ENCODE assay signal across 8 cellular contexts in genomic region chr1:37561794-37562132, GRCh38. TPM values are rescaled to one million over a fixed set of nuclear protein-coding genes. Genes with fewer than 3 reads are reported as not detected.
DNase-seq lines count a peak whose midpoint lies in the region; ATAC-seq and TF ChIP-seq lines count a peak whose summit lies in the region.

No MANE protein-coding gene starts in this region.

- H2BK20ac ChIP-seq in IMR-90 (ENCODE audit: low read depth, low read length), result no peak overlapping the region

- dilution Hi-C loops in IMR-90 (cut with HindIII; ENCODE audit: low sequenced_read_pairs, unreplicated experiment), result no loop called here

- H3K27me3 ChIP-seq in DND-41 (ENCODE audit: insufficient read depth, low read length, poor library complexity) (no peaks in the 10 kb centered on the region), IMR-90 (ENCODE audit: control insufficient read depth, insufficient read depth, low read length) (no peaks in the 10 kb centered on the region)

- H3K27me3 Mint-ChIP-seq in activated CD4-positive, alpha-beta T cell treated with anti-CD3 and anti-CD28 coated beads, Interleukin-2, amount 10 ng/mL, durations not matched to agents 7 days and 5 days, result no peaks in the 10 kb centered on the region

- peaks cover 20% of the 10 kb centered on the region for H3K36me3 ChIP-seq in DND-41 (ENCODE audit: insufficient read depth, low read length)
- peaks cover 22% of the 10 kb centered on the region for H3K36me3 ChIP-seq in IMR-90 (ENCODE audit: control insufficient read depth, insufficient read depth, low read length)

- H3K79me2 ChIP-seq in DND-41 (ENCODE audit: insufficient read depth, low read length), result no peaks in the 10 kb centered on the region

- peaks cover 4% of the 10 kb centered on the region; the same call in 1 of the 2 replicates for H3K9me1 ChIP-seq in IMR-90 (ENCODE audit: insufficient read depth, low read length)

- H2BK5ac ChIP-seq in IMR-90 (ENCODE audit: low read depth, low read length, poor library complexity, severe bottlenecking), result no peak overlapping the region

- peak; percentile 44 for DNase-seq in DND-41
- peak; percentile 22 for DNase-seq in IMR-90
- peak; percentile 39 for DNase-seq in activated CD4-positive, alpha-beta T cell treated with anti-CD3 and anti-CD28 coated beads, Interleukin-2, amount 10 ng/mL, durations not matched to agents 7 days and 5 days
- peak; percentile 43 for DNase-seq in fibroblast of pulmonary artery (ENCODE audit: low read depth)
- peak; percentile 65 for DNase-seq in stimulated activated CD8-positive, alpha-beta memory T cell treated with anti-CD3 and anti-CD28 coated beads, Interleukin-4, amount 100 ng/mL, for 48 hours
- DNase-seq in NCI-H146 (lab: John Stamatoyannopoulos, UW), result no peak

- ATAC-seq in DND-41 (ENCODE audit: insufficient read depth, low read depth) (peak; percentile 80), IMR-90 (ENCODE audit: low read depth) (0 out of 2 replicates have a peak, but pooled peaks have one; percentile 24), GM21786 (IDR thresholded peaks at IDR 0.05; ENCODE audit: unreplicated experiment) (no peak), HG02970 (IDR thresholded peaks at IDR 0.05; ENCODE audit: low FRiP score, unreplicated experiment) (no peak)

- H3K36me3 Mint-ChIP-seq in activated CD4-positive, alpha-beta T cell treated with anti-CD3 and anti-CD28 coated beads, Interleukin-2, amount 10 ng/mL, durations not matched to agents 7 days and 5 days (ENCODE audit: low read depth), result peaks cover 20% of the 10 kb centered on the region

- H3K14ac ChIP-seq in IMR-90 (replicated peaks; ENCODE audit: low read depth, low read length), result no peak overlapping the region

- no TSS peak for BruUV-seq in IMR-90 (replicated peaks; lab: Mats Ljungman, UMichigan)

- no peak overlapping the region for H4K91ac ChIP-seq in IMR-90 (ENCODE audit: insufficient read depth, low read depth, low read length)

- no peak overlapping the region for H3K9ac ChIP-seq in DND-41 (ENCODE audit: low read depth, low read length)
- no peak overlapping the region for H3K9ac ChIP-seq in IMR-90 (ENCODE audit: low read depth, low read length)

- peak overlapping the region; percentile 82 for H3K27ac Mint-ChIP-seq in activated CD4-positive, alpha-beta T cell treated with anti-CD3 and anti-CD28 coated beads, Interleukin-2, amount 10 ng/mL, durations not matched to agents 7 days and 5 days

- in situ Hi-C loops in IMR-90 (cut with MboI; ENCODE audit: low sequenced_read_pairs), result no loop called here

- H2AK5ac ChIP-seq in IMR-90 (ENCODE audit: low read depth, low read length), result 0 out of 2 replicates have a peak overlapping the region, but pooled peaks have one; percentile 13

- TF ChIP-seq RAD21 in IMR-90 (IDR thresholded peaks at IDR 0.05; ENCODE audit: low read length), result peak; percentile 54

- H4K8ac ChIP-seq in IMR-90 (ENCODE audit: low read depth in 2 of 2, low read length in 2 of 2), result no peak overlapping the region

- peaks cover 4 to 13% of the 10 kb centered on the region in 2 experiments; a peak in 1 of 4 replicates for H3K79me1 ChIP-seq in IMR-90 (ENCODE audit: low read depth in 1 of 2, low read length in 2 of 2)

- H3K4me2 ChIP-seq in DND-41 (ENCODE audit: insufficient read depth, low read length) (no peak overlapping the region), IMR-90 (ENCODE audit: low read depth, low read length) (no peak overlapping the region)

- no peak overlapping the region for H3K4me3 Mint-ChIP-seq in activated CD4-positive, alpha-beta T cell treated with anti-CD3 and anti-CD28 coated beads, Interleukin-2, amount 10 ng/mL, durations not matched to agents 7 days and 5 days

- H3K4me1 Mint-ChIP-seq in activated CD4-positive, alpha-beta T cell treated with anti-CD3 and anti-CD28 coated beads, Interleukin-2, amount 10 ng/mL, durations not matched to agents 7 days and 5 days, result peaks cover 14% of the 10 kb centered on the region

- H3K56ac ChIP-seq in IMR-90 (ENCODE audit: extremely low read depth, insufficient read depth, low read length), result no peak overlapping the region

- H3K27ac ChIP-seq in DND-41 (ENCODE audit: low read length) (no peak overlapping the region), IMR-90 (ENCODE audit: insufficient read depth, low read length) (no peak overlapping the region)

- H3K4ac ChIP-seq in IMR-90 (ENCODE audit: low read depth, low read length), result no peak overlapping the region

- no peak overlapping the region for H2BK120ac ChIP-seq in IMR-90 (ENCODE audit: low read depth, low read length)

- TF ChIP-seq CTCF in DND-41 (IDR thresholded peaks at IDR 0.05; ENCODE audit: borderline replicate concordance, extremely low read depth, low read length, poor library complexity, severe bottlenecking) (peak; percentile 87), IMR-90 (conservative IDR thresholded peaks at IDR 0.05; ENCODE audit: low read depth, low read length) (peak; percentile 46), fibroblast of pulmonary artery (IDR thresholded peaks at IDR 0.05; ENCODE audit: low read length, missing control alignments) (peak; percentile 51)

- POLR2A ChIA-PET in IMR-90 (lab: Charles Lee; ENCODE audit: unreplicated experiment), result no interaction called here
- POLR2A ChIA-PET in activated CD4-positive, alpha-beta T cell treated with anti-CD3 and anti-CD28 coated beads, Interleukin-2, amount 10 ng/mL, durations not matched to agents 7 days and 5 days (lab: Charles Lee), result no interaction called here

- intact Hi-C loops in IMR-90 (cut with micrococcal nuclease), result no loop called here

- WGBS in IMR-90 (ENCODE audit: extremely low coverage in 2 of 2, insufficient read length in 1 of 2), 2 experiments, result 100% methylated on average over 1 of the region's 7 CpGs; no CpG with 5 or more reads in 1 of the 2 experiments

- no peaks in the 10 kb centered on the region for H3K9me3 Mint-ChIP-seq in activated CD4-positive, alpha-beta T cell treated with anti-CD3 and anti-CD28 coated beads, Interleukin-2, amount 10 ng/mL, durations not matched to agents 7 days and 5 days

- no peak overlapping the region for H3K4me3 ChIP-seq in DND-41 (ENCODE audit: low read depth in 1 of 2, low read length in 2 of 2)
- no peak overlapping the region for H3K4me3 ChIP-seq in IMR-90 (ENCODE audit: insufficient read depth, low read depth, low read length)
- no peak overlapping the region for H3K4me3 ChIP-seq in fibroblast of pulmonary artery (replicated peaks; ENCODE audit: low read depth, low read length)

- H2AFZ ChIP-seq in DND-41 (ENCODE audit: low read depth, low read length) (no peak overlapping the region), IMR-90 (replicated peaks; ENCODE audit: low read length, poor library complexity) (no peak overlapping the region)

- H3K9me3 ChIP-seq in DND-41 (ENCODE audit: insufficient read depth, low read length, severe bottlenecking) (no peaks in the 10 kb centered on the region), IMR-90 (ENCODE audit: control insufficient read depth, insufficient read depth, low read length) (no peaks in the 10 kb centered on the region)

- no peak overlapping the region for H4K5ac ChIP-seq in IMR-90 (ENCODE audit: low read depth, low read length)

- H3K18ac ChIP-seq in IMR-90 (ENCODE audit: low read depth, low read length), result no peak overlapping the region

- H4K20me1 ChIP-seq in DND-41 (ENCODE audit: insufficient read depth, low read length) (no peaks in the 10 kb centered on the region), IMR-90 (ENCODE audit: insufficient read depth, low read length) (no peaks in the 10 kb centered on the region; the same call in 1 of the 2 replicates)

- H2AK9ac ChIP-seq in IMR-90 (replicated peaks; ENCODE audit: low read depth, low read length, poor library complexity), result peak overlapping the region; percentile 40

- H3K23ac ChIP-seq in IMR-90 (ENCODE audit: low read depth, low read length), result no peak overlapping the region

- no peak for TF ChIP-seq POLR2A in IMR-90 (IDR thresholded peaks at IDR 0.05; ENCODE audit: low read depth, low read length)

- H2BK15ac ChIP-seq in IMR-90 (ENCODE audit: low read depth, low read length), result no peak overlapping the region

- CTCF ChIA-PET in IMR-90 (lab: Yijun Ruan, JAX), result no interaction called here
- CTCF ChIA-PET in activated CD4-positive, alpha-beta T cell treated with anti-CD3 and anti-CD28 coated beads, Interleukin-2, amount 10 ng/mL, durations not matched to agents 7 days and 5 days (lab: Charles Lee), result no interaction called here

- H3K4me1 ChIP-seq in DND-41 (ENCODE audit: insufficient read depth, low read length) (no peaks in the 10 kb centered on the region), IMR-90 (ENCODE audit: control insufficient read depth, insufficient read depth, low read length) (no peaks in the 10 kb centered on the region; the same call in 1 of the 2 replicates)

TF ChIP-seq in IMR-90, 13 proteins besides CTCF, POLR2A, EP300 and RAD21 (continues in another document):
- TF ChIP-seq NFE2L2 (IDR thresholded peaks at IDR 0.05; ENCODE audit: low read depth, low read length), result 0 out of 2 replicates have a peak, but pooled peaks have one; percentile 49
- TF ChIP-seq MXI1 (IDR thresholded peaks at IDR 0.05; ENCODE audit: borderline replicate concordance, low read depth, low read length), result no peak

RNA-seq across cellular contexts. Expression of gene DNALI1, which starts 5.0 kb away (rescaled TPM):
- 8.1 and 9.1 TPM in 2 replicates for total RNA-seq in IMR-90 (2012; rRNA removed)
- polyA plus RNA-seq in IMR-90 (2012; rRNA removed), result 9.1 and 10.1 TPM in 2 replicates
- polyA plus RNA-seq in IMR-90 (2012; cell fraction: cytosol; rRNA removed), result 5.5 and 6.6 TPM in 2 replicates
- 11.5 and 20.3 TPM in 2 replicates for polyA plus RNA-seq in IMR-90 (2012; cell fraction: nucleus; rRNA removed; ENCODE audit: low replicate concordance)
- total RNA-seq in activated CD4-positive, alpha-beta T cell treated with anti-CD3 and anti-CD28 coated beads, Interleukin-2, amount 10 ng/mL, durations not matched to agents 7 days and 5 days, result under 1 TPM; 0.40 to 0.47 TPM

RNA-seq across cellular contexts. Expression of gene SNIP1, which starts 7.7 kb away (rescaled TPM):
- 11.3 and 13.9 TPM in 2 replicates for total RNA-seq in IMR-90 (2012; rRNA removed)
- polyA plus RNA-seq in IMR-90 (2012; rRNA removed), result 6.8 and 7.7 TPM in 2 replicates
- 6.9 and 9.1 TPM in 2 replicates for polyA plus RNA-seq in IMR-90 (2012; cell fraction: cytosol; rRNA removed)
- 5.5 and 12.0 TPM in 2 replicates for polyA plus RNA-seq in IMR-90 (2012; cell fraction: nucleus; rRNA removed; ENCODE audit: low replicate concordance)
- total RNA-seq in activated CD4-positive, alpha-beta T cell treated with anti-CD3 and anti-CD28 coated beads, Interleukin-2, amount 10 ng/mL, durations not matched to agents 7 days and 5 days, result 10 to 100 TPM; 27.0 to 27.6 TPM

RNA-seq across cellular contexts. Expression of gene GNL2, which starts 34.0 kb away (rescaled TPM):
- 77.4 and 90.3 TPM in 2 replicates for total RNA-seq in IMR-90 (2012; rRNA removed)
- polyA plus RNA-seq in IMR-90 (2012; rRNA removed), result 42.9 and 49.4 TPM in 2 replicates
- polyA plus RNA-seq in IMR-90 (2012; cell fraction: cytosol; rRNA removed), result 5.1 and 7.4 TPM in 2 replicates
- 39.3 and 88.3 TPM in 2 replicates for polyA plus RNA-seq in IMR-90 (2012; cell fraction: nucleus; rRNA removed; ENCODE audit: low replicate concordance)
- 10 to 100 TPM; 51.4 to 58.1 TPM for total RNA-seq in activated CD4-positive, alpha-beta T cell treated with anti-CD3 and anti-CD28 coated beads, Interleukin-2, amount 10 ng/mL, durations not matched to agents 7 days and 5 days

RNA-seq across cellular contexts. Expression of gene MEAF6, which starts 47.2 kb away (rescaled TPM):
- total RNA-seq in IMR-90 (2012; rRNA removed), result 36.2 and 44.4 TPM in 2 replicates
- 36.4 and 40.7 TPM in 2 replicates for polyA plus RNA-seq in IMR-90 (2012; rRNA removed)
- 21.0 and 27.4 TPM in 2 replicates for polyA plus RNA-seq in IMR-90 (2012; cell fraction: cytosol; rRNA removed)
- 12.4 and 51.2 TPM in 2 replicates for polyA plus RNA-seq in IMR-90 (2012; cell fraction: nucleus; rRNA removed; ENCODE audit: low replicate concordance)
- total RNA-seq in activated CD4-positive, alpha-beta T cell treated with anti-CD3 and anti-CD28 coated beads, Interleukin-2, amount 10 ng/mL, durations not matched to agents 7 days and 5 days, result 10 to 100 TPM; 68.8 to 75.6 TPM

Comparison
In these comparisons a context has a peak if more than half of its experiments do, and no peak if none do; other contexts are left out.
1. ATAC-seq: peak in DND-41 (single experiment) and IMR-90 (single experiment); none in GM21786 (single experiment) and HG02970 (single experiment).
2. Peak in every context shown above with its lines, with median percentiles within 50 percentile points of each other: CTCF ChIP-seq.